In the genomic region with DNA sequence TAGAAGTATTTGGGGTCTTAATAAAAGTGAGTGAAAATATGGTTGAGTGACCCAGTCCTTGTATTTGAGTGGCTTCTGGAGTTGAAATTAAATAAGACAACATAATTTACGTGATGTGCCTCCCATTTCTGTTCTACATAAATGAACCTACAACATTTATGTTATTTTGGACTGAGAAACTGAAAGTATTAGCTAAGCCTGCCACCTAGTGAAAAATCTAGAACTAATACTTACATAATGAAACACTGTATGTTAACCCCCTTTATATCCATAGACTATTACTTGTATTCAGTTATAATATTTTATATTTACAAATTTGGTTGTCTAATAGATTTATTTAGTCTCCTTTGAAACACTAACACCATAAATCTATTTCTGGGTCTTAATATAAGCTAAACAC, we compare ENCODE assay signal across 11 cellular contexts.
DNase-seq lines count a peak whose midpoint lies in the region; ATAC-seq and TF ChIP-seq lines count a peak whose summit lies in the region.
"Had no signal": no experiment of that assay in that cellular context is flagged by ENCODE, and none has a peak within 500 bp of the region (broad histone marks: within the 10 kb centered on the region; RNA-seq: fewer than 3 reads in every experiment).

No MANE protein-coding gene starts in this region.

- H3K27me3 ChIP-seq in neural progenitor cell (no peaks in the 10 kb centered on the region), adrenal gland (no peaks in the 10 kb centered on the region)

- DNase-seq in NCI-H1105 treated with DMSO at 0.1 percent for 48 hours (lab: John Stamatoyannopoulos, UW) (peak; percentile 47), NCI-H1105 (lab: John Stamatoyannopoulos, UW) (no peak), LoVo (ENCODE audit: low spot score) (peak; percentile 55), neural progenitor cell (ENCODE audit: low spot score) (no peak), adrenal gland (no peak)
- DNase-seq in activated CD4-positive, alpha-beta T cell treated with anti-CD3 and anti-CD28 coated beads for 1 hour = no peak
- no peak for DNase-seq in stimulated activated naive CD8-positive, alpha-beta T cell treated with anti-CD3 and anti-CD28 coated beads, Interleukin-15, Interleukin-2, amounts not matched to agents 100 U/mL and 50 U/mL, for 24 hours
- DNase-seq: stimulated activated CD4-positive, alpha-beta T cell treated with anti-CD3 and anti-CD28 coated beads, Interleukin-4, amount 100 ng/mL, for 4 hours had no signal

- peak; percentile 60 for TF ChIP-seq CTCF in VCaP (conservative IDR thresholded peaks at IDR 0.05)
- TF ChIP-seq CTCF in neural progenitor cell (IDR thresholded peaks at IDR 0.05) = peak; percentile 23
- TF ChIP-seq CTCF in adrenal gland (IDR thresholded peaks at IDR 0.05) = peak in 2 of 6 experiments; percentile 5 to 24

- no peaks in the 10 kb centered on the region for H3K79me2 ChIP-seq in neural progenitor cell (ENCODE audit: low read depth)

- no peak for ATAC-seq in stimulated activated naive CD8-positive, alpha-beta T cell treated with anti-CD3 and anti-CD28 coated beads, Interleukin-15, Interleukin-2, amounts not matched to agents 100 U/mL and 50 U/mL, for 24 hours

- no peak overlapping the region for H3K27ac Mint-ChIP-seq in neural progenitor cell
- H3K27ac Mint-ChIP-seq: dendritic cell treated with granulocyte-macrophage colony-stimulating factor and Interleukin-4, amounts not matched to agents 40 ng/mL and 50 ng/mL, for 4 days; IgD-negative memory B cell had no signal

- no peaks in the 10 kb centered on the region for H3K4me1 Mint-ChIP-seq in neural progenitor cell
- H3K4me1 Mint-ChIP-seq: IgD-negative memory B cell had no signal

- no peaks in the 10 kb centered on the region for H3K27me3 Mint-ChIP-seq in neural progenitor cell (ENCODE audit: insufficient read depth, low read depth)
- H3K27me3 Mint-ChIP-seq: dendritic cell treated with granulocyte-macrophage colony-stimulating factor and Interleukin-4, amounts not matched to agents 40 ng/mL and 50 ng/mL, for 4 days; IgD-negative memory B cell had no signal

- H3K9me3 ChIP-seq in neural progenitor cell (ENCODE audit: low read depth) = no peaks in the 10 kb centered on the region
- no peaks in the 10 kb centered on the region for H3K9me3 ChIP-seq in adrenal gland (replicated peaks in 1 of 3)

- no peak for TF ChIP-seq POLR2A in adrenal gland (IDR thresholded peaks at IDR 0.05)

- H3K4me3 ChIP-seq in neural progenitor cell (no peak overlapping the region), adrenal gland (no peak overlapping the region)

- H3K27ac ChIP-seq in VCaP (no peak overlapping the region), neural progenitor cell (no peak overlapping the region), adrenal gland (no peak overlapping the region)

- peaks cover 6% of the 10 kb centered on the region for H3K36me3 Mint-ChIP-seq in neural progenitor cell

- H3K36me3 ChIP-seq in neural progenitor cell = no peaks in the 10 kb centered on the region
- no peaks in the 10 kb centered on the region for H3K36me3 ChIP-seq in adrenal gland (replicated peaks in 1 of 2)

- no peaks in the 10 kb centered on the region for H4K20me1 ChIP-seq in neural progenitor cell (ENCODE audit: low read depth)

- no peak overlapping the region for H3K9ac ChIP-seq in neural progenitor cell

- no peaks in the 10 kb centered on the region for H3K9me3 Mint-ChIP-seq in neural progenitor cell
- H3K9me3 Mint-ChIP-seq: dendritic cell treated with granulocyte-macrophage colony-stimulating factor and Interleukin-4, amounts not matched to agents 40 ng/mL and 50 ng/mL, for 4 days had no signal

- no peak overlapping the region for H3K4me3 Mint-ChIP-seq in neural progenitor cell
- H3K4me3 Mint-ChIP-seq: dendritic cell treated with granulocyte-macrophage colony-stimulating factor and Interleukin-4, amounts not matched to agents 40 ng/mL and 50 ng/mL, for 4 days; IgD-negative memory B cell had no signal

- no peak overlapping the region for H2AFZ ChIP-seq in neural progenitor cell (replicated peaks)

- H3K4me2 ChIP-seq in neural progenitor cell = no peak overlapping the region

- WGBS in adrenal gland, 4 donors = 39 to 51% (median 44%) methylated on average over 1 of the region's 1 CpG

- H3F3A ChIP-seq in neural progenitor cell (ENCODE audit: low read depth) = no peaks in the 10 kb centered on the region

- peaks cover 9% of the 10 kb centered on the region for H3K4me1 ChIP-seq in neural progenitor cell
- H3K4me1 ChIP-seq in adrenal gland (replicated peaks in 1 of 2) = no peaks in the 10 kb centered on the region

- intact Hi-C loops in adrenal gland (cut with DNase I) = no loop called here

Comparison
In these comparisons a context has a peak if more than half of its experiments do, and no peak if none do; other contexts are left out.
1. DNase-seq: peak in NCI-H1105 treated with DMSO at 0.1 percent for 48 hours (single experiment) and LoVo (single experiment); none in NCI-H1105 (single experiment), neural progenitor cell (single experiment), activated CD4-positive, alpha-beta T cell treated with anti-CD3 and anti-CD28 coated beads for 1 hour (single experiment), adrenal gland (0 of 7) and stimulated activated naive CD8-positive, alpha-beta T cell treated with anti-CD3 and anti-CD28 coated beads, Interleukin-15, Interleukin-2, amounts not matched to agents 100 U/mL and 50 U/mL, for 24 hours (single experiment).